In the genomic region with DNA sequence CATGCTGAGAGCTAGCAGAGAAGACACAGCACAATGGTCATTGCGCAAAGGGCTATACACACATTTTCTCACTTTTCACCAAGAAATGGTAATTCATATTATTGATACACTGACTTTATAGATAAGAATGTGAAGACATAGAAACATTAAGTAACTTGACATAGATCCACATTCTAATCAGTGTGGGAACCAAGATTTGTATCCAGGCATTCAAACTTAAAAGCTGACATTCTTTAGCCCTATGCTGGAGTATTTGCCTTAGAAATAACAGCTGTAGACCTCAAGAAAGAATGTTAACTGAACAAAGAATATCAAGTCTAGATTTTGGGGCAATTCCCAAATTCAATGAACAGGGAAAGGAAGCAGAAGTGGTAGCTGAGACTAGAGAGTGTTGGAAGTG, we compare ENCODE assay signal across 19 cellular contexts.
DNase-seq lines count a peak whose midpoint lies in the region; ATAC-seq lines count a peak whose summit lies in the region.
"Had no signal": no experiment of that assay in that cellular context is flagged by ENCODE, and none has a peak within 500 bp of the region (broad histone marks: within the 10 kb centered on the region; RNA-seq: fewer than 3 reads in every experiment).

No MANE protein-coding gene starts in this region.

- no peaks in the 10 kb centered on the region for H3K9me3 Mint-ChIP-seq in activated naive CD8-positive, alpha-beta T cell (ENCODE audit: low read depth)
- peaks cover 4% of the 10 kb centered on the region for H3K9me3 Mint-ChIP-seq in activated naive CD8-positive, alpha-beta T cell treated with anti-CD3 and anti-CD28 coated beads, Interleukin-2, amount 50 U/mL, for 24 hours
- H3K9me3 Mint-ChIP-seq in activated naive CD4-positive, alpha-beta T cell treated with anti-CD3 and anti-CD28 coated beads, Interleukin-2, amount 50 U/mL, for 72 hours: no peaks in the 10 kb centered on the region
- H3K9me3 Mint-ChIP-seq: HFFc6 had no signal

- no peaks in the 10 kb centered on the region for H3K4me1 Mint-ChIP-seq in activated naive CD8-positive, alpha-beta T cell (ENCODE audit: low read depth)
- H3K4me1 Mint-ChIP-seq in activated naive CD8-positive, alpha-beta T cell treated with anti-CD3 and anti-CD28 coated beads, Interleukin-2, amount 50 U/mL, for 24 hours: peaks cover 4% of the 10 kb centered on the region
- H3K4me1 Mint-ChIP-seq in T-helper 17 cell: no peaks in the 10 kb centered on the region

- H3K27me3 Mint-ChIP-seq in activated naive CD8-positive, alpha-beta T cell: no peaks in the 10 kb centered on the region
- no peaks in the 10 kb centered on the region for H3K27me3 Mint-ChIP-seq in activated naive CD8-positive, alpha-beta T cell treated with anti-CD3 and anti-CD28 coated beads, Interleukin-2, amount 50 U/mL, for 24 hours
- H3K27me3 Mint-ChIP-seq in T-helper 17 cell: no peaks in the 10 kb centered on the region

- peaks cover 3% of the 10 kb centered on the region for H3K36me3 Mint-ChIP-seq in activated naive CD8-positive, alpha-beta T cell
- no peaks in the 10 kb centered on the region for H3K36me3 Mint-ChIP-seq in activated naive CD8-positive, alpha-beta T cell treated with anti-CD3 and anti-CD28 coated beads, Interleukin-2, amount 50 U/mL, for 24 hours (ENCODE audit: low read depth)
- no peaks in the 10 kb centered on the region for H3K36me3 Mint-ChIP-seq in T-helper 17 cell (ENCODE audit: low read depth)
- H3K36me3 Mint-ChIP-seq in activated naive CD4-positive, alpha-beta T cell treated with anti-CD3 and anti-CD28 coated beads, Interleukin-2, amount 50 U/mL, for 72 hours: no peaks in the 10 kb centered on the region

- H3K9me3 ChIP-seq in T-helper 17 cell (ENCODE audit: control insufficient read depth, low read length, poor library complexity, severe bottlenecking): no peaks in the 10 kb centered on the region
- H3K9me3 ChIP-seq: A549, HAP-1 had no signal

- peak overlapping the region; percentile 24 for H3K27ac Mint-ChIP-seq in activated naive CD8-positive, alpha-beta T cell
- H3K27ac Mint-ChIP-seq in activated naive CD8-positive, alpha-beta T cell treated with anti-CD3 and anti-CD28 coated beads, Interleukin-2, amount 50 U/mL, for 24 hours: no peak overlapping the region
- H3K27ac Mint-ChIP-seq in T-helper 17 cell: peak overlapping the region; percentile 37
- no peak overlapping the region for H3K27ac Mint-ChIP-seq in activated naive CD4-positive, alpha-beta T cell treated with anti-CD3 and anti-CD28 coated beads, Interleukin-2, amount 50 U/mL, for 72 hours
- H3K27ac Mint-ChIP-seq: CD4-positive, alpha-beta memory T cell; HFFc6 had no signal

- no peak overlapping the region for H3K4me3 Mint-ChIP-seq in activated naive CD8-positive, alpha-beta T cell
- H3K4me3 Mint-ChIP-seq in activated naive CD8-positive, alpha-beta T cell treated with anti-CD3 and anti-CD28 coated beads, Interleukin-2, amount 50 U/mL, for 24 hours: no peak overlapping the region
- H3K4me3 Mint-ChIP-seq in T-helper 17 cell: no peak overlapping the region
- H3K4me3 Mint-ChIP-seq: CD4-positive, alpha-beta memory T cell; HFFc6 had no signal

- DNase-seq in activated naive CD8-positive, alpha-beta T cell treated with anti-CD3 and anti-CD28 coated beads, Interleukin-2, amount 50 U/mL, for 24 hours: no peak
- no peak for DNase-seq in T-helper 17 cell
- peak; percentile 53 for DNase-seq in fibroblast of peridontal ligament (ENCODE audit: extremely low read depth)
- no peak for DNase-seq in hippocampal formation (lab: John Stamatoyannopoulos, UW)
- DNase-seq in activated naive CD4-positive, alpha-beta T cell treated with anti-CD3 and anti-CD28 coated beads, Interleukin-2, amount 50 U/mL, for 72 hours (ENCODE audit: low spot score in 2 of 2): no peak
- DNase-seq: 8988T; ACHN; C1 segment of cervical spinal cord; Calu3; CD4-positive, alpha-beta memory T cell; COR-L47; DMS53; DMS79 treated with DMSO at 0.1 percent for 48 hours; GOT3; HFFc6 had no signal

- no peak for ATAC-seq in activated naive CD8-positive, alpha-beta T cell treated with anti-CD3 and anti-CD28 coated beads, Interleukin-2, amount 50 U/mL, for 24 hours
- ATAC-seq in T-helper 17 cell (no peak), GM21447 (IDR thresholded peaks at IDR 0.05; ENCODE audit: unreplicated experiment) (no peak)
- ATAC-seq in activated naive CD4-positive, alpha-beta T cell treated with anti-CD3 and anti-CD28 coated beads, Interleukin-2, amount 50 U/mL, for 72 hours: no peak
- ATAC-seq: A549 had no signal

Comparison
In these comparisons a context has a peak if more than half of its experiments do, and no peak if none do; other contexts are left out.
1. H3K27ac Mint-ChIP-seq: peak in activated naive CD8-positive, alpha-beta T cell (single experiment) and T-helper 17 cell (single experiment); none in activated naive CD8-positive, alpha-beta T cell treated with anti-CD3 and anti-CD28 coated beads, Interleukin-2, amount 50 U/mL, for 24 hours (single experiment) and activated naive CD4-positive, alpha-beta T cell treated with anti-CD3 and anti-CD28 coated beads, Interleukin-2, amount 50 U/mL, for 72 hours (0 of 2).